Comparison of ENCODE assay signal across 13 cellular contexts in genomic region chr6:42276008-42276890, GRCh38. TPM values are rescaled to one million over a fixed set of nuclear protein-coding genes. Genes with fewer than 3 reads are reported as not detected.
DNase-seq lines count a peak whose midpoint lies in the region; ATAC-seq and TF ChIP-seq lines count a peak whose summit lies in the region.
"Had no signal": no experiment of that assay in that cellular context is flagged by ENCODE, and none has a peak within 500 bp of the region (broad histone marks: within the 10 kb centered on the region; RNA-seq: fewer than 3 reads in every experiment).

No MANE protein-coding gene starts in this region.

- H3K27ac ChIP-seq in BLaER1 treated with 17β-estradiol and CSF1 and Interleukin-3, amounts not matched to agents 10 nM and 100 nM, result peak overlapping the region in 2 of 11 experiments; percentile 1 to 9; a peak in 1 of 22 replicates
- H3K27ac ChIP-seq in SJSA1 (peak overlapping the region; percentile 47), ovary (peak overlapping the region in 1 of 2 donors; percentile 57), substantia nigra (ENCODE audit: low read depth, low read length, poor library complexity, severe bottlenecking) (no peak overlapping the region)
- H3K27ac ChIP-seq: thyroid gland had no signal

- peak in 1 of 2 experiments; percentile 60 for DNase-seq in SJSA1 (ENCODE audit: low read depth in 1 of 2, low spot score in 2 of 2)
- DNase-seq in fibroblast of the conjunctiva (ENCODE audit: low read depth), result peak; percentile 45
- DNase-seq in ovary, result peak in 4 of 5 donors; percentile 46 to 65 (median 58)
- DNase-seq in stimulated activated CD4-positive, alpha-beta T cell treated with anti-CD3 and anti-CD28 coated beads, Interleukin-4, amount 100 ng/mL, for 24 hours, result no peak
- no peak for DNase-seq in substantia nigra (lab: John Stamatoyannopoulos, UW)
- DNase-seq: naive B cell; NCI-H524 treated with DMSO at 0.1 percent for 48 hours; stimulated activated CD4-positive, alpha-beta T cell treated with anti-CD3 and anti-CD28 coated beads, Interleukin-2, amount 100 ng/mL, for 24 hours; thyroid gland had no signal

- WGBS in ovary, 3 donors, result 5 to 15% (median 10%) methylated on average over 13 of the region's 13 CpGs

- H3K9me3 ChIP-seq in BLaER1 treated with 17β-estradiol and CSF1 and Interleukin-3, amounts not matched to agents 10 nM and 100 nM (replicated peaks in 1 of 11), result no peaks in the 10 kb centered on the region
- H3K9me3 ChIP-seq in SJSA1 (replicated peaks) (no peaks in the 10 kb centered on the region), ovary (no peaks in the 10 kb centered on the region)
- H3K9me3 ChIP-seq: thyroid gland had no signal

- no peak for TF ChIP-seq POLR2A in ovary (IDR thresholded peaks at IDR 0.05)

- no peak for ATAC-seq in stimulated activated memory B cell treated with anti-CD40 and anti-IgM and Interleukin-4, amounts not matched to agents 10 μg/mL and 1 μg/mL and 100 μg/mL, for 72 hours
- ATAC-seq in HG02610 (IDR thresholded peaks at IDR 0.05; ENCODE audit: unreplicated experiment), result no peak

- no peaks in the 10 kb centered on the region for H3K27me3 Mint-ChIP-seq in stimulated activated memory B cell treated with anti-CD40 and anti-IgM and Interleukin-4, amounts not matched to agents 10 μg/mL and 1 μg/mL and 100 μg/mL, for 72 hours
- H3K27me3 Mint-ChIP-seq: B cell, naive B cell had no signal

- H3K36me3 ChIP-seq in BLaER1 treated with 17β-estradiol and CSF1 and Interleukin-3, amounts not matched to agents 10 nM and 100 nM, result peaks cover 0 to 54% (median 25%) of the 10 kb centered on the region in 11 experiments; a peak in 14 of 22 replicates
- no peaks in the 10 kb centered on the region for H3K36me3 ChIP-seq in SJSA1
- no peaks in the 10 kb centered on the region for H3K36me3 ChIP-seq in ovary
- H3K36me3 ChIP-seq: thyroid gland had no signal

- no peaks in the 10 kb centered on the region for H3K27me3 ChIP-seq in BLaER1 treated with 17β-estradiol and CSF1 and Interleukin-3, amounts not matched to agents 10 nM and 100 nM
- H3K27me3 ChIP-seq in SJSA1 (replicated peaks) (no peaks in the 10 kb centered on the region), ovary (no peaks in the 10 kb centered on the region)
- H3K27me3 ChIP-seq: thyroid gland had no signal

- TF ChIP-seq EP300 in ovary (IDR thresholded peaks at IDR 0.05), result no peak

- no peak overlapping the region for H3K4me3 Mint-ChIP-seq in stimulated activated memory B cell treated with anti-CD40 and anti-IgM and Interleukin-4, amounts not matched to agents 10 μg/mL and 1 μg/mL and 100 μg/mL, for 72 hours
- H3K4me3 Mint-ChIP-seq: B cell, naive B cell had no signal

- peaks cover 0 to 7% (median 0%) of the 10 kb centered on the region in 11 experiments; a peak in 2 of 22 replicates for H4K20me1 ChIP-seq in BLaER1 treated with 17β-estradiol and CSF1 and Interleukin-3, amounts not matched to agents 10 nM and 100 nM

- H3K4me1 ChIP-seq in BLaER1 treated with 17β-estradiol and CSF1 and Interleukin-3, amounts not matched to agents 10 nM and 100 nM, result peaks cover 3 to 50% (median 46%) of the 10 kb centered on the region in 10 experiments; a peak in 18 of 20 replicates
- H3K4me1 ChIP-seq in SJSA1 (replicated peaks), result peaks cover 21% of the 10 kb centered on the region
- peaks cover 26% of the 10 kb centered on the region for H3K4me1 ChIP-seq in ovary (ENCODE audit: insufficient read depth)

- no peak for TF ChIP-seq CTCF in ovary (IDR thresholded peaks at IDR 0.05)

- H3K4me1 Mint-ChIP-seq in stimulated activated memory B cell treated with anti-CD40 and anti-IgM and Interleukin-4, amounts not matched to agents 10 μg/mL and 1 μg/mL and 100 μg/mL, for 72 hours, result peaks cover 14% of the 10 kb centered on the region
- H3K4me1 Mint-ChIP-seq: naive B cell had no signal

- H3K4me2 ChIP-seq in BLaER1 treated with 17β-estradiol and CSF1 and Interleukin-3, amounts not matched to agents 10 nM and 100 nM, result peak overlapping the region in 8 of 11 experiments; percentile 8 to 48 (median 30); a peak in 13 of 22 replicates

- 0 out of 22 replicates have a peak overlapping the region, but pooled peaks of 1 of the 11 experiments have one; percentile 15 for H3K9ac ChIP-seq in BLaER1 treated with 17β-estradiol and CSF1 and Interleukin-3, amounts not matched to agents 10 nM and 100 nM

- H3K27ac Mint-ChIP-seq in stimulated activated memory B cell treated with anti-CD40 and anti-IgM and Interleukin-4, amounts not matched to agents 10 μg/mL and 1 μg/mL and 100 μg/mL, for 72 hours, result no peak overlapping the region
- H3K27ac Mint-ChIP-seq: B cell had no signal

- no peaks in the 10 kb centered on the region for H3K9me3 Mint-ChIP-seq in stimulated activated memory B cell treated with anti-CD40 and anti-IgM and Interleukin-4, amounts not matched to agents 10 μg/mL and 1 μg/mL and 100 μg/mL, for 72 hours
- H3K9me3 Mint-ChIP-seq: naive B cell had no signal

- intact Hi-C loops in ovary (cut with DNase I), result loop anchor here in 1 of 4 donors (10.0 kb wide), 1 partner anchor 179 kb away; the partner anchor contains the start of gene TRERF1

- H3K36me3 Mint-ChIP-seq in stimulated activated memory B cell treated with anti-CD40 and anti-IgM and Interleukin-4, amounts not matched to agents 10 μg/mL and 1 μg/mL and 100 μg/mL, for 72 hours, result no peaks in the 10 kb centered on the region
- H3K36me3 Mint-ChIP-seq: naive B cell had no signal

- H3K4me3 ChIP-seq in BLaER1 treated with 17β-estradiol and CSF1 and Interleukin-3, amounts not matched to agents 10 nM and 100 nM, result no peak overlapping the region
- H3K4me3 ChIP-seq in SJSA1 (no peak overlapping the region), ovary (no peak overlapping the region)
- H3K4me3 ChIP-seq: thyroid gland had no signal

RNA-seq across cellular contexts. Expression of gene MRPS10, which starts 58.6 kb away (rescaled TPM):
- total RNA-seq in SJSA1 (2014; rRNA removed; shearing (Covaris generic)), result 54.4 and 91.1 TPM in 2 replicates
- total RNA-seq in ovary, result 10 to 100 TPM; 14.9 to 30.5 (median 24.6) TPM
- 10 to 100 TPM; 19.4 to 37.3 TPM for polyA plus RNA-seq in ovary

Comparison
In these comparisons a context has a peak if more than half of its experiments do, and no peak if none do; other contexts are left out.
1. DNase-seq: peak in fibroblast of the conjunctiva (single experiment) and ovary (4 of 5); none in stimulated activated CD4-positive, alpha-beta T cell treated with anti-CD3 and anti-CD28 coated beads, Interleukin-4, amount 100 ng/mL, for 24 hours (single experiment) and substantia nigra (0 of 49).